ENCODE assay signal across 26 cellular contexts in the genomic region with DNA sequence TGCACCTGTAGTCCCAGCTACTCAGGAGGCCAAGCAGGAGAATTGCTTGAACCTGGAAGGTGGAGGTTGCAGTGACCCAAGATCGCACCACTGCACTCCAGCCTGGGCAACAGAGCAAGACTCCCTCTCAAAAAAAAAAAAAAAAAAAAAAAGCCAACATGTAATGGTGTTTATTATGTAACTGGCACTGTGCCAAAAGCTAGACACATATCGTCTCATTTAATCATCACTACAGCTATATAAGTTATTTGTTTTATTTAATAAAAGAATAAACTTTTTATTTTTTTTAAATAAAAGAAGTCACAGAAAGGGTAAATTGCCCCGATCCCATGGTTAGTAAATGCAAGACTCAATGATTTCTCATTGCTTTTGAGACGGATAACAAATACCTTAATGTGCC.
A peak's percentile ranks its signal among the peaks of the same experiment; 100 is the strongest.
DNase-seq lines count a peak whose midpoint lies in the region; ATAC-seq, FAIRE-seq and TF ChIP-seq lines count a peak whose summit lies in the region.
"Had no signal": no experiment of that assay in that cellular context is flagged by ENCODE, and none has a peak within 500 bp of the region (broad histone marks: within the 10 kb centered on the region; RNA-seq: fewer than 3 reads in every experiment).

No MANE protein-coding gene starts in this region.

- TF ChIP-seq EP300 in HepG2 (IDR thresholded peaks at IDR 0.05; ENCODE audit: low read depth in 2 of 2, low read length in 2 of 2), result no peak
- no peak for TF ChIP-seq EP300 in HepG2 (CRISPR knock-in tag; IDR thresholded peaks at IDR 0.05; ENCODE audit: borderline replicate concordance)

- H3K4me1 ChIP-seq in HepG2 (ENCODE audit: insufficient read depth, low read length) (peaks cover 4% of the 10 kb centered on the region; the same call in 1 of the 2 replicates), right lobe of liver (no peaks in the 10 kb centered on the region)
- H3K4me1 ChIP-seq: A549; BE2C; BLaER1 treated with 17β-estradiol and CSF1 and Interleukin-3, amounts not matched to agents 10 nM and 100 nM had no signal

- intact Hi-C loops in HepG2 (cut with micrococcal nuclease; ENCODE audit: unreplicated experiment) (loop anchor here (1.0 to 10.0 kb wide), 2 partner anchors 85 to 425 kb away; partner anchors contain the start of gene NKX2-1), right lobe of liver (cut with DNase I) (no loop called here)

- no peak overlapping the region for H3K4me3 ChIP-seq in HepG2 (replicated peaks in 1 of 3; ENCODE audit: insufficient read depth in 1 of 3, low read depth in 2 of 3, low read length in 3 of 3)
- no peak overlapping the region for H3K4me3 ChIP-seq in right lobe of liver
- H3K4me3 ChIP-seq: A549; BLaER1 treated with 17β-estradiol and CSF1 and Interleukin-3, amounts not matched to agents 10 nM and 100 nM; GM23248 had no signal

- POLR2A ChIA-PET in HepG2 (lab: Yijun Ruan, JAX), result no interaction called here

- no peaks in the 10 kb centered on the region for H4K20me1 ChIP-seq in HepG2 (ENCODE audit: insufficient read depth, low read length)
- H4K20me1 ChIP-seq: BLaER1 treated with 17β-estradiol and CSF1 and Interleukin-3, amounts not matched to agents 10 nM and 100 nM had no signal

- BruUV-seq in HepG2 (replicated peaks; lab: Mats Ljungman, UMichigan), result no TSS peak

- no peaks in the 10 kb centered on the region for H3K36me3 ChIP-seq in HepG2 (replicated peaks in 1 of 2; ENCODE audit: control insufficient read depth in 1 of 2, insufficient read depth in 2 of 2, low read length in 2 of 2)
- H3K36me3 ChIP-seq in right lobe of liver, result no peaks in the 10 kb centered on the region
- H3K36me3 ChIP-seq: BE2C; BLaER1 treated with 17β-estradiol and CSF1 and Interleukin-3, amounts not matched to agents 10 nM and 100 nM had no signal

- no peaks in the 10 kb centered on the region for H3K27me3 ChIP-seq in HepG2 (ENCODE audit: control insufficient read depth in 1 of 2, insufficient read depth in 2 of 2, low read length in 2 of 2)
- H3K27me3 ChIP-seq in right lobe of liver, result no peaks in the 10 kb centered on the region
- H3K27me3 ChIP-seq: BLaER1 treated with 17β-estradiol and CSF1 and Interleukin-3, amounts not matched to agents 10 nM and 100 nM had no signal

- ATAC-seq in HepG2 (no peak), right lobe of liver (no peak), GM18517 (IDR thresholded peaks at IDR 0.05; ENCODE audit: unreplicated experiment) (no peak), GM18520 (IDR thresholded peaks at IDR 0.05; ENCODE audit: unreplicated experiment) (no peak)
- ATAC-seq: A549 had no signal

- H3K9me3 ChIP-seq in HepG2 (ENCODE audit: low read length), result no peaks in the 10 kb centered on the region
- no peaks in the 10 kb centered on the region for H3K9me3 ChIP-seq in right lobe of liver
- H3K9me3 ChIP-seq: A549; BE2C; BLaER1 treated with 17β-estradiol and CSF1 and Interleukin-3, amounts not matched to agents 10 nM and 100 nM had no signal

- no peak for TF ChIP-seq RAD21 in HepG2 (CRISPR knock-in tag; IDR thresholded peaks at IDR 0.05)

- TF ChIP-seq CTCF in HepG2 (CRISPR knock-in tag; IDR thresholded peaks at IDR 0.05) (no peak), right lobe of liver (IDR thresholded peaks at IDR 0.05) (no peak)

- no peaks in the 10 kb centered on the region for H3K79me2 ChIP-seq in HepG2 (ENCODE audit: insufficient read depth, low read length)

- in situ Hi-C loops in HepG2 (cut with HindIII; ENCODE audit: extremely low pct_ligation_motif_present, low pct_unique_long_range_greater_than_20kb), result no loop called here

- TF ChIP-seq POLR2A in HepG2 (IDR thresholded peaks at IDR 0.05; ENCODE audit: insufficient read depth in 1 of 2, low read depth in 2 of 2, low read length in 2 of 2) (no peak), right lobe of liver (IDR thresholded peaks at IDR 0.05) (no peak)

- no peak overlapping the region for H2AFZ ChIP-seq in HepG2 (ENCODE audit: low read length)
- H2AFZ ChIP-seq: GM23248 had no signal

- 77% methylated on average over 4 of the region's 4 CpGs for whole genome bisulfite sequencing in HepG2 (ENCODE audit: low lambda C conversion rate)
- WGBS in right lobe of liver (ENCODE audit: insufficient coverage, low coverage, low lambda C conversion rate, missing lambda C conversion rate), result 77% methylated on average over 4 of the region's 4 CpGs

- no peak overlapping the region for H3K27ac ChIP-seq in HepG2 (ENCODE audit: extremely low read length, insufficient read depth, low read length)
- no peak overlapping the region for H3K27ac ChIP-seq in right lobe of liver
- H3K27ac ChIP-seq: A549; BLaER1 treated with 17β-estradiol and CSF1 and Interleukin-3, amounts not matched to agents 10 nM and 100 nM; GM23248 had no signal

- no peak overlapping the region for H3K4me2 ChIP-seq in HepG2 (ENCODE audit: low read depth, low read length)
- H3K4me2 ChIP-seq: A549; BLaER1 treated with 17β-estradiol and CSF1 and Interleukin-3, amounts not matched to agents 10 nM and 100 nM had no signal

- DNase-seq in NCI-H2029 (lab: John Stamatoyannopoulos, UW) (peak; percentile 52), NCI-H2029 treated with DMSO at 0.1 percent for 48 hours (lab: John Stamatoyannopoulos, UW) (no peak), HepG2 (ENCODE audit: low spot score) (no peak), right lobe of liver (no peak), NCI-H69 (lab: John Stamatoyannopoulos, UW) (peak; percentile 11)
- DNase-seq: 8988T; ACHN; AML-193; BE2C; CD4-positive, alpha-beta T cell; CD8-positive, alpha-beta memory T cell; DMS 273 treated with DMSO at 0.1 percent for 48 hours; DND-41; GDM1; GM23248; H7; HCEC 1CT had no signal

- CTCF ChIA-PET in HepG2 (lab: Yijun Ruan, JAX; ENCODE audit: low intra/inter-chr PET ratio, low total read pairs), result no interaction called here

- H3K9ac ChIP-seq in HepG2 (ENCODE audit: insufficient read depth, low read depth, low read length), result no peak overlapping the region
- H3K9ac ChIP-seq: BLaER1 treated with 17β-estradiol and CSF1 and Interleukin-3, amounts not matched to agents 10 nM and 100 nM; GM23248 had no signal

- no peak for FAIRE-seq in HepG2 (lab: Jason Lieb, UNC)
- FAIRE-seq: A549, D721Med, GM12891, GM18507, GM19239, H1 had no signal

TF ChIP-seq in HepG2, 621 proteins besides CTCF, POLR2A, EP300 and RAD21:
- TF ChIP-seq CHCHD3 (CRISPR knock-in tag; IDR thresholded peaks at IDR 0.05) (no peak), LCORL (IDR thresholded peaks at IDR 0.05) (peak; percentile 100), LCORL (CRISPR knock-in tag; IDR thresholded peaks at IDR 0.05) (no peak)
TF ChIP-seq in HepG2: peak in this region for 1.

Comparison
In these comparisons a context has a peak if more than half of its experiments do, and no peak if none do; other contexts are left out.
1. DNase-seq: peak in NCI-H2029 (single experiment) and NCI-H69 (single experiment); none in NCI-H2029 treated with DMSO at 0.1 percent for 48 hours (single experiment), HepG2 (single experiment) and right lobe of liver (0 of 3).